In the genomic region with DNA sequence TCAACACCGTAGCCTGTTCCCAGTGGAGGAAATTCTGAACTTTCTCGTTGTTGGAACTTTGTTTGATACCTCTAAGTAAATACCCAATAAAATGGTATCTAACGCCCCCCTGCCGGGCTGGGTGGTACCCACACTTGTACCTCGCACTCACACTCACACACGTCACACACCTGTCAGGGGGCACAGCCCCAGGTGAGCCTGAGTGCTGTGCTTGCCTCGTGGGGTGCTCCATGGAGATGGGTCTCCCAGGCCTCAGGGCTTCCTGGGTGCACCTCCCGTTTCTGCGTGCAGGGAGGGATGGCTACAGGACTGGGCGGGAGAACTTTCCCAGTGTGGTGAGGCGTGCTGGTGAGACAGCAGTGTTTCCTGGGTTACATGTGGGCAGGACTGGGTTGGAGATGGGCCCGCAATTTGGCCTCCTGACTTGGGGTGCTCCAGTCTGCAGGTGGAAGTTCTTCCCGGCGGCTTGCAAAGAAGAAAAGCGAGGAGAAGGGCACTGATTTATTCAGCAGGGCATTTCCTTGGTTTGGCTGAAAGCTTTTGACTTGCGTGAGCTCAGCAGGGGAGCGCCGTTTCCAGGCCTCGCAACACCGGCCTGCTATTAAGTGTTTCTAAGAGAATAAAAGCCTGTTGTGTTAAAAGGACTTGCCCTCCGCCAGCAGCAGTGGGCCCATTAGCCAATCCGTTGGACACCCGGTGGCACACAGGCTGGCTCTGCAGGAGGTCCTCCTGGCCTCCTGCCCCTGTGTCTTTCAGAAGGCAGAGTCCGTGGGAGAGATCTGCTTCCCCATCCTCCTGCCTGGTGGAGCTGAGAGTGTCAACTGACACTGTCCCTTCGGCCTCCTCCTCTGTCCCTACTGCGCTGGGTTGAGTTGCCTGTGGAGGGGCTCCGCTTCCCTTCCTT, we compare ENCODE assay signal across 1 cellular context.
TF ChIP-seq lines count a peak whose summit lies in the region.

No MANE protein-coding gene starts in this region.

TF ChIP-seq in H1, 55 proteins besides CTCF, POLR2A, EP300 and RAD21:
- TF ChIP-seq CEBPB (IDR thresholded peaks at IDR 0.05; ENCODE audit: low read depth, low read length), result peak; percentile 50; the same call in 1 of the 2 replicates
- TF ChIP-seq KDM1A (IDR thresholded peaks at IDR 0.05; ENCODE audit: borderline replicate concordance, low read length), result no peak
- TF ChIP-seq RXRA (IDR thresholded peaks at IDR 0.05; ENCODE audit: insufficient read depth, low read depth, low read length), result no peak
- TF ChIP-seq SP1 (IDR thresholded peaks at IDR 0.05; ENCODE audit: low read depth, low read length), result no peak
- no peak for TF ChIP-seq CBX8 (IDR thresholded peaks at IDR 0.05; ENCODE audit: borderline replicate concordance, low read depth, low read length)
- TF ChIP-seq, protein P1, sequence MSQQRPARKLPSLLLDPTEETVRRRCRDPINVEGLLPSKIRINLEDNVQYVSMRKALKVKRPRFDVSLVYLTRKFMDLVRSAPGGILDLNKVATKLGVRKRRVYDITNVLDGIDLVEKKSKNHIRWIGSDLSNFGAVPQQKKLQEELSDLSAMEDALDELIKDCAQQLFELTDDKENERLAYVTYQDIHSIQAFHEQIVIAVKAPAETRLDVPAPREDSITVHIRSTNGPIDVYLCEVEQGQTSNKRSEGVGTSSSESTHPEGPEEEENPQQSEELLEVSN (IDR thresholded peaks at IDR 0.05), result no peak; the same call in 1 of the 2 replicates
- TF ChIP-seq SP2 (IDR thresholded peaks at IDR 0.05; ENCODE audit: low read length), result no peak
- TF ChIP-seq TBP (IDR thresholded peaks at IDR 0.05; ENCODE audit: low read depth, low read length), result no peak
- TF ChIP-seq CHD1 (IDR thresholded peaks at IDR 0.05; ENCODE audit: low read depth, low read length), result no peak
- TF ChIP-seq POLR2AphosphoS5 (IDR thresholded peaks at IDR 0.05; ENCODE audit: low read depth, low read length), result no peak
- TF ChIP-seq ASH2L (IDR thresholded peaks at IDR 0.05; ENCODE audit: low read length), result no peak
- 0 out of 4 replicates have a peak, but pooled peaks of 1 of the 2 experiments have one; percentile 31 for TF ChIP-seq HDAC2 (IDR thresholded peaks at IDR 0.05; ENCODE audit: borderline replicate concordance in 1 of 2, low read depth in 2 of 2, low read length in 2 of 2)
- TF ChIP-seq MAFK (IDR thresholded peaks at IDR 0.05; ENCODE audit: low read depth, low read length), result no peak
- no peak for TF ChIP-seq JUND (IDR thresholded peaks at IDR 0.05; ENCODE audit: low read length)
- TF ChIP-seq SUZ12 (IDR thresholded peaks at IDR 0.05; ENCODE audit: low read length), result no peak
- no peak for TF ChIP-seq GTF2F1 (IDR thresholded peaks at IDR 0.05; ENCODE audit: borderline replicate concordance, low read depth, low read length)
- TF ChIP-seq, protein P2, sequence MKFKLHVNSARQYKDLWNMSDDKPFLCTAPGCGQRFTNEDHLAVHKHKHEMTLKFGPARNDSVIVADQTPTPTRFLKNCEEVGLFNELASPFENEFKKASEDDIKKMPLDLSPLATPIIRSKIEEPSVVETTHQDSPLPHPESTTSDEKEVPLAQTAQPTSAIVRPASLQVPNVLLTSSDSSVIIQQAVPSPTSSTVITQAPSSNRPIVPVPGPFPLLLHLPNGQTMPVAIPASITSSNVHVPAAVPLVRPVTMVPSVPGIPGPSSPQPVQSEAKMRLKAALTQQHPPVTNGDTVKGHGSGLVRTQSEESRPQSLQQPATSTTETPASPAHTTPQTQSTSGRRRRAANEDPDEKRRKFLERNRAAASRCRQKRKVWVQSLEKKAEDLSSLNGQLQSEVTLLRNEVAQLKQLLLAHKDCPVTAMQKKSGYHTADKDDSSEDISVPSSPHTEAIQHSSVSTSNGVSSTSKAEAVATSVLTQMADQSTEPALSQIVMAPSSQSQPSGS (IDR thresholded peaks at IDR 0.05; ENCODE audit: low read length), result no peak
- no peak for TF ChIP-seq SP4 (IDR thresholded peaks at IDR 0.05; ENCODE audit: low read length)
- TF ChIP-seq SIX5 (IDR thresholded peaks at IDR 0.05; ENCODE audit: low read depth, low read length), result no peak
- no peak for TF ChIP-seq TAF1 (IDR thresholded peaks at IDR 0.05; ENCODE audit: low read depth, low read length)
- peak; percentile 85 for TF ChIP-seq NANOG (IDR thresholded peaks at IDR 0.05; ENCODE audit: insufficient read depth, low read depth, low read length, poor library complexity, severe bottlenecking)
- TF ChIP-seq, protein P3, sequence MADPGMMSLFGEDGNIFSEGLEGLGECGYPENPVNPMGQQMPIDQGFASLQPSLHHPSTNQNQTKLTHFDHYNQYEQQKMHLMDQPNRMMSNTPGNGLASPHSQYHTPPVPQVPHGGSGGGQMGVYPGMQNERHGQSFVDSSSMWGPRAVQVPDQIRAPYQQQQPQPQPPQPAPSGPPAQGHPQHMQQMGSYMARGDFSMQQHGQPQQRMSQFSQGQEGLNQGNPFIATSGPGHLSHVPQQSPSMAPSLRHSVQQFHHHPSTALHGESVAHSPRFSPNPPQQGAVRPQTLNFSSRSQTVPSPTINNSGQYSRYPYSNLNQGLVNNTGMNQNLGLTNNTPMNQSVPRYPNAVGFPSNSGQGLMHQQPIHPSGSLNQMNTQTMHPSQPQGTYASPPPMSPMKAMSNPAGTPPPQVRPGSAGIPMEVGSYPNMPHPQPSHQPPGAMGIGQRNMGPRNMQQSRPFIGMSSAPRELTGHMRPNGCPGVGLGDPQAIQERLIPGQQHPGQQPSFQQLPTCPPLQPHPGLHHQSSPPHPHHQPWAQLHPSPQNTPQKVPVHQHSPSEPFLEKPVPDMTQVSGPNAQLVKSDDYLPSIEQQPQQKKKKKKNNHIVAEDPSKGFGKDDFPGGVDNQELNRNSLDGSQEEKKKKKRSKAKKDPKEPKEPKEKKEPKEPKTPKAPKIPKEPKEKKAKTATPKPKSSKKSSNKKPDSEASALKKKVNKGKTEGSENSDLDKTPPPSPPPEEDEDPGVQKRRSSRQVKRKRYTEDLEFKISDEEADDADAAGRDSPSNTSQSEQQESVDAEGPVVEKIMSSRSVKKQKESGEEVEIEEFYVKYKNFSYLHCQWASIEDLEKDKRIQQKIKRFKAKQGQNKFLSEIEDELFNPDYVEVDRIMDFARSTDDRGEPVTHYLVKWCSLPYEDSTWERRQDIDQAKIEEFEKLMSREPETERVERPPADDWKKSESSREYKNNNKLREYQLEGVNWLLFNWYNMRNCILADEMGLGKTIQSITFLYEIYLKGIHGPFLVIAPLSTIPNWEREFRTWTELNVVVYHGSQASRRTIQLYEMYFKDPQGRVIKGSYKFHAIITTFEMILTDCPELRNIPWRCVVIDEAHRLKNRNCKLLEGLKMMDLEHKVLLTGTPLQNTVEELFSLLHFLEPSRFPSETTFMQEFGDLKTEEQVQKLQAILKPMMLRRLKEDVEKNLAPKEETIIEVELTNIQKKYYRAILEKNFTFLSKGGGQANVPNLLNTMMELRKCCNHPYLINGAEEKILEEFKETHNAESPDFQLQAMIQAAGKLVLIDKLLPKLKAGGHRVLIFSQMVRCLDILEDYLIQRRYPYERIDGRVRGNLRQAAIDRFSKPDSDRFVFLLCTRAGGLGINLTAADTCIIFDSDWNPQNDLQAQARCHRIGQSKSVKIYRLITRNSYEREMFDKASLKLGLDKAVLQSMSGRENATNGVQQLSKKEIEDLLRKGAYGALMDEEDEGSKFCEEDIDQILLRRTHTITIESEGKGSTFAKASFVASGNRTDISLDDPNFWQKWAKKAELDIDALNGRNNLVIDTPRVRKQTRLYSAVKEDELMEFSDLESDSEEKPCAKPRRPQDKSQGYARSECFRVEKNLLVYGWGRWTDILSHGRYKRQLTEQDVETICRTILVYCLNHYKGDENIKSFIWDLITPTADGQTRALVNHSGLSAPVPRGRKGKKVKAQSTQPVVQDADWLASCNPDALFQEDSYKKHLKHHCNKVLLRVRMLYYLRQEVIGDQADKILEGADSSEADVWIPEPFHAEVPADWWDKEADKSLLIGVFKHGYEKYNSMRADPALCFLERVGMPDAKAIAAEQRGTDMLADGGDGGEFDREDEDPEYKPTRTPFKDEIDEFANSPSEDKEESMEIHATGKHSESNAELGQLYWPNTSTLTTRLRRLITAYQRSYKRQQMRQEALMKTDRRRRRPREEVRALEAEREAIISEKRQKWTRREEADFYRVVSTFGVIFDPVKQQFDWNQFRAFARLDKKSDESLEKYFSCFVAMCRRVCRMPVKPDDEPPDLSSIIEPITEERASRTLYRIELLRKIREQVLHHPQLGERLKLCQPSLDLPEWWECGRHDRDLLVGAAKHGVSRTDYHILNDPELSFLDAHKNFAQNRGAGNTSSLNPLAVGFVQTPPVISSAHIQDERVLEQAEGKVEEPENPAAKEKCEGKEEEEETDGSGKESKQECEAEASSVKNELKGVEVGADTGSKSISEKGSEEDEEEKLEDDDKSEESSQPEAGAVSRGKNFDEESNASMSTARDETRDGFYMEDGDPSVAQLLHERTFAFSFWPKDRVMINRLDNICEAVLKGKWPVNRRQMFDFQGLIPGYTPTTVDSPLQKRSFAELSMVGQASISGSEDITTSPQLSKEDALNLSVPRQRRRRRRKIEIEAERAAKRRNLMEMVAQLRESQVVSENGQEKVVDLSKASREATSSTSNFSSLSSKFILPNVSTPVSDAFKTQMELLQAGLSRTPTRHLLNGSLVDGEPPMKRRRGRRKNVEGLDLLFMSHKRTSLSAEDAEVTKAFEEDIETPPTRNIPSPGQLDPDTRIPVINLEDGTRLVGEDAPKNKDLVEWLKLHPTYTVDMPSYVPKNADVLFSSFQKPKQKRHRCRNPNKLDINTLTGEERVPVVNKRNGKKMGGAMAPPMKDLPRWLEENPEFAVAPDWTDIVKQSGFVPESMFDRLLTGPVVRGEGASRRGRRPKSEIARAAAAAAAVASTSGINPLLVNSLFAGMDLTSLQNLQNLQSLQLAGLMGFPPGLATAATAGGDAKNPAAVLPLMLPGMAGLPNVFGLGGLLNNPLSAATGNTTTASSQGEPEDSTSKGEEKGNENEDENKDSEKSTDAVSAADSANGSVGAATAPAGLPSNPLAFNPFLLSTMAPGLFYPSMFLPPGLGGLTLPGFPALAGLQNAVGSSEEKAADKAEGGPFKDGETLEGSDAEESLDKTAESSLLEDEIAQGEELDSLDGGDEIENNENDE (IDR thresholded peaks at IDR 0.05; ENCODE audit: insufficient replicate concordance, low read length), result no peak
- no peak for TF ChIP-seq TCF12 (IDR thresholded peaks at IDR 0.05; ENCODE audit: low read depth, low read length)
- no peak for TF ChIP-seq SIN3A (conservative IDR thresholded peaks at IDR 0.05 in 1 of 2, IDR thresholded peaks at IDR 0.05 in 1 of 2; ENCODE audit: low read depth in 1 of 2, low read length in 2 of 2)
- no peak for TF ChIP-seq SAP30 (IDR thresholded peaks at IDR 0.05; ENCODE audit: insufficient read depth, insufficient replicate concordance, low read length)
- TF ChIP-seq CTBP2 (IDR thresholded peaks at IDR 0.05; ENCODE audit: borderline replicate concordance, insufficient read depth, insufficient read length, low read length), result peak; percentile 74
- TF ChIP-seq EZH2 (IDR thresholded peaks at IDR 0.05; ENCODE audit: low read depth, low read length, severe bottlenecking), result no peak
- no peak for TF ChIP-seq HDAC6 (IDR thresholded peaks at IDR 0.05; ENCODE audit: low read depth, low read length)
